In genomic region chr3:31039145-31039544, GRCh38 we compare ENCODE assay signal across 11 cellular contexts.
"Had no signal": no experiment of that assay in that cellular context is flagged by ENCODE, and none has a peak within 500 bp of the region (broad histone marks: within the 10 kb centered on the region; RNA-seq: fewer than 3 reads in every experiment).

No MANE protein-coding gene starts in this region.

- H3K4me1 ChIP-seq: neural progenitor cell, pancreas had no signal

- H3K27me3 ChIP-seq: esophagus squamous epithelium, neural progenitor cell, pancreas had no signal

- ATAC-seq: left ventricle myocardium superior, pancreas, WTC11 had no signal

- H3K9me3 ChIP-seq: pancreas had no signal

- H3K27ac Mint-ChIP-seq: neural progenitor cell, WTC11 had no signal

- DNase-seq: activated CD4-positive, alpha-beta T cell treated with anti-CD3 and anti-CD28 coated beads for 48 hours; activated naive CD4-positive, alpha-beta T cell treated with anti-CD3 and anti-CD28 coated beads, Interleukin-2, amount 50 U/mL, for 16 hours; dorsolateral prefrontal cortex; esophagus squamous epithelium; foreskin melanocyte; left ventricle myocardium superior; pancreas; stimulated activated CD4-positive, alpha-beta T cell treated with anti-CD3 and anti-CD28 coated beads, Interleukin-4, amount 100 ng/mL, for 4 hours; T-helper 1 cell had no signal

- H3K4me2 ChIP-seq: neural progenitor cell had no signal

- H3K36me3 Mint-ChIP-seq: neural progenitor cell had no signal

- H3K9ac ChIP-seq: neural progenitor cell had no signal

- H3K36me3 ChIP-seq: esophagus squamous epithelium, neural progenitor cell, pancreas had no signal

- H3K4me3 ChIP-seq: dorsolateral prefrontal cortex, esophagus squamous epithelium, neural progenitor cell, pancreas had no signal

- H3K4me3 Mint-ChIP-seq: neural progenitor cell, WTC11 had no signal

- H3K27ac ChIP-seq: dorsolateral prefrontal cortex, esophagus squamous epithelium, neural progenitor cell, pancreas had no signal

- H2AFZ ChIP-seq: neural progenitor cell had no signal
